ENCODE assay signal across 8 cellular contexts in genomic region chr1:149200567-149200966, GRCh38.
DNase-seq lines count a peak whose midpoint lies in the region; ATAC-seq, FAIRE-seq and TF ChIP-seq lines count a peak whose summit lies in the region.
"Not testable (repeated sequence)": the region's sequence is repeated elsewhere in the genome, so short reads cannot be mapped to it uniquely, and the experiment has no call there.

No MANE protein-coding gene starts in this region.

- not testable (repeated sequence) for H3K4me2 ChIP-seq in PC-3 (ENCODE audit: low read length)

- H3K4me3 ChIP-seq in ACC112 (ENCODE audit: low read depth, low read length); PC-3 (ENCODE audit: low read length); fibroblast of villous mesenchyme (ENCODE audit: low read depth, low read length): not testable (repeated sequence)

- CTCF ChIA-PET in PC-3 (lab: Charles Lee) = not testable (repeated sequence)

- H3K9ac ChIP-seq in PC-3 (ENCODE audit: low read length) = not testable (repeated sequence)

- POLR2A ChIA-PET in PC-3 (lab: Charles Lee; ENCODE audit: unreplicated experiment) = not testable (repeated sequence)

- not testable (repeated sequence) for H4K20me1 ChIP-seq in PC-3 (ENCODE audit: low read length)

- H3K9me3 ChIP-seq in PC-3 (ENCODE audit: low read length) = not testable (repeated sequence)

- H3K36me3 ChIP-seq in ACC112 (ENCODE audit: insufficient read depth, low read length); PC-3 (ENCODE audit: low read depth, low read length): not testable (repeated sequence)

- H3K4me1 ChIP-seq in ACC112 (ENCODE audit: control insufficient read depth, insufficient read depth, low read length, unreplicated experiment); PC-3 (ENCODE audit: insufficient read depth, low read length): not testable (repeated sequence)

- DNase-seq in GM12891 (ENCODE audit: insufficient read length, low spot score) = not testable (repeated sequence)
- DNase-seq in PC-3 = peak; percentile 22
- DNase-seq in astrocyte of the hippocampus (ENCODE audit: low read depth, low spot score) = peak; percentile 11
- DNase-seq in fibroblast of villous mesenchyme (ENCODE audit: low read depth) = peak; percentile 21
- peak; percentile 5 for DNase-seq in pons (ENCODE audit: low spot score)

- not testable (repeated sequence) for FAIRE-seq in GM12891 (lab: Jason Lieb, UNC)

- not testable (repeated sequence) for H3F3A ChIP-seq in PC-3 (ENCODE audit: low read length, unreplicated experiment)

- not testable (repeated sequence) for BruUV-seq in PC-3 (replicated peaks; lab: Mats Ljungman, UMichigan)

- not testable (repeated sequence) for H2AFZ ChIP-seq in ACC112 (ENCODE audit: low read length, unreplicated experiment); PC-3 (ENCODE audit: low read length)

- TF ChIP-seq POLR2A in GM12891 (IDR thresholded peaks at IDR 0.05; ENCODE audit: low read depth, low read length) = not testable (repeated sequence)

- H3K9me2 ChIP-seq in PC-3 (replicated peaks; ENCODE audit: low read length) = not testable (repeated sequence)

- not testable (repeated sequence) for H3K27me3 ChIP-seq in ACC112 (ENCODE audit: insufficient read depth, low read length); PC-3 (ENCODE audit: low read length)

- intact Hi-C loops in PC-3 (cut with micrococcal nuclease) = not testable (repeated sequence)

- not testable (repeated sequence) for H3K79me2 ChIP-seq in ACC112 (ENCODE audit: control insufficient read depth, insufficient read depth, low read length, unreplicated experiment); PC-3 (ENCODE audit: low read length)

- ATAC-seq in GM21576 (IDR thresholded peaks at IDR 0.05; ENCODE audit: unreplicated experiment) = peak; percentile 78
- ATAC-seq in HG03378 (IDR thresholded peaks at IDR 0.05; ENCODE audit: unreplicated experiment) = peak; percentile 79
- peak; percentile 50; the same call in 1 of the 2 replicates for ATAC-seq in PC-3

- H3K27ac ChIP-seq in ACC112 (ENCODE audit: low read depth, low read length) = peak overlapping the region; percentile 27; the same call in 1 of the 2 replicates
- not testable (repeated sequence) for H3K27ac ChIP-seq in PC-3 (ENCODE audit: low read length)

- not testable (repeated sequence) for TF ChIP-seq CTCF in PC-3 (conservative IDR thresholded peaks at IDR 0.05; ENCODE audit: low read depth, low read length); fibroblast of villous mesenchyme (IDR thresholded peaks at IDR 0.05; ENCODE audit: insufficient read depth, low read depth, low read length)

TF ChIP-seq in GM12891, 5 proteins besides CTCF, POLR2A, EP300 and RAD21:
- TF ChIP-seq SPI1 (IDR thresholded peaks at IDR 0.05; ENCODE audit: low read depth, low read length) = peak; percentile 67
